10 cellular contexts compared by ENCODE assay signal in the genomic region with DNA sequence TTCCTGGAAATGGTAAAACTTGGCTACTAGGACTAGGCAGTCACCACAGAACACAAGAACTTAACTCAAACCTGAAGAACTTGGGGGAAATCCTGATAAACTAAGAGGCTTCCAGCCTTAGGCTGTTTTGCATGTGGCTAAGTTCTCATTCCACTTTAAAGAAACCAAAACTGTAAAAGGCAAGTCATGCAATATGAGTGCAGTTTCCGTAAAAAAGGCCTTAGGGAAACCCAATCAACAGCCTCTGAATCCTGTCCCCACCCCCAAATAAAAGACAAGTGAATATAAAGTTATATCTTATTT.
DNase-seq lines count a peak whose midpoint lies in the region; ATAC-seq, FAIRE-seq and TF ChIP-seq lines count a peak whose summit lies in the region.
"Had no signal": no experiment of that assay in that cellular context is flagged by ENCODE, and none has a peak within 500 bp of the region (broad histone marks: within the 10 kb centered on the region; RNA-seq: fewer than 3 reads in every experiment).

No MANE protein-coding gene starts in this region.

- H3K9me3 ChIP-seq in cardiac muscle cell (ENCODE audit: low read depth): no peaks in the 10 kb centered on the region
- no peaks in the 10 kb centered on the region for H3K9me3 ChIP-seq in heart left ventricle

- no peaks in the 10 kb centered on the region for H3K27me3 ChIP-seq in cardiac muscle cell
- H3K27me3 ChIP-seq in heart left ventricle: no peaks in the 10 kb centered on the region
- H3K27me3 ChIP-seq in KMS-11 (ENCODE audit: insufficient read depth, low read depth): no peaks in the 10 kb centered on the region; the same call in 1 of the 2 replicates

- no peaks in the 10 kb centered on the region for H3K9me3 Mint-ChIP-seq in stimulated activated naive CD8-positive, alpha-beta T cell treated with anti-CD3 and anti-CD28 coated beads, Interleukin-15, amount 100 ng/mL, for 72 hours

- peaks cover 24% of the 10 kb centered on the region for H3K4me1 Mint-ChIP-seq in stimulated activated naive CD8-positive, alpha-beta T cell treated with anti-CD3 and anti-CD28 coated beads, Interleukin-15, amount 100 ng/mL, for 72 hours

- peak overlapping the region; percentile 19 for H3K27ac ChIP-seq in cardiac muscle cell
- no peak overlapping the region for H3K27ac ChIP-seq in heart left ventricle
- no peak overlapping the region for H3K27ac ChIP-seq in KMS-11

- ATAC-seq in heart left ventricle: no peak
- peak; percentile 62 for ATAC-seq in HG02642 (IDR thresholded peaks at IDR 0.05; ENCODE audit: poor library complexity, unreplicated experiment)
- peak; percentile 88 for ATAC-seq in stimulated activated naive CD8-positive, alpha-beta T cell treated with anti-CD3 and anti-CD28 coated beads, Interleukin-15, amount 100 ng/mL, for 72 hours

- 78 to 86% (median 79%) methylated on average over 1 of the region's 1 CpG for WGBS in heart left ventricle, 4 donors

- intact Hi-C loops in heart left ventricle (cut with DNase I): loop anchor here in 8 of 10 donors (1.0 to 5.0 kb wide), 7 partner anchors 96 to 242 kb away; a partner anchor contains a TSS

- H3K4me1 ChIP-seq in cardiac muscle cell (ENCODE audit: low read depth): peaks cover 23% of the 10 kb centered on the region
- peaks cover 0 to 18% (median 4%) of the 10 kb centered on the region in 12 donors for H3K4me1 ChIP-seq in heart left ventricle
- H3K4me1 ChIP-seq in KMS-11 (ENCODE audit: low read depth, poor library complexity, severe bottlenecking): peaks cover 23% of the 10 kb centered on the region

- H3K4me2 ChIP-seq in KMS-11: peak overlapping the region; percentile 49

- no peak overlapping the region for H3K4me3 ChIP-seq in cardiac muscle cell
- no peak overlapping the region for H3K4me3 ChIP-seq in heart left ventricle
- no peak overlapping the region for H3K4me3 ChIP-seq in KMS-11 (IDR thresholded peaks at IDR 0.05; ENCODE audit: insufficient read depth, low read depth, low read length)

- H3K36me3 ChIP-seq in cardiac muscle cell (no peaks in the 10 kb centered on the region), heart left ventricle (no peaks in the 10 kb centered on the region), KMS-11 (ENCODE audit: insufficient read depth) (no peaks in the 10 kb centered on the region)

- TF ChIP-seq CTCF in cardiac muscle cell (IDR thresholded peaks at IDR 0.05; ENCODE audit: low read depth, low read length): no peak
- no peak for TF ChIP-seq CTCF in heart left ventricle (IDR thresholded peaks at IDR 0.05)
- TF ChIP-seq CTCF in KMS-11 (conservative IDR thresholded peaks at IDR 0.05; ENCODE audit: low read depth, low read length): no peak

- no peak for FAIRE-seq in urothelium cell line (lab: Jason Lieb, UNC)

- H4K20me1 ChIP-seq in KMS-11 (ENCODE audit: insufficient read depth): no peaks in the 10 kb centered on the region

- no peaks in the 10 kb centered on the region for H3K79me2 ChIP-seq in KMS-11 (ENCODE audit: insufficient read depth, low read depth)

- H3K4me3 Mint-ChIP-seq in stimulated activated naive CD8-positive, alpha-beta T cell treated with anti-CD3 and anti-CD28 coated beads, Interleukin-15, amount 100 ng/mL, for 72 hours: peak overlapping the region in 1 of 2 donors; percentile 45

- H2AFZ ChIP-seq in KMS-11 (ENCODE audit: low read depth): no peak overlapping the region

- DNase-seq in cardiac muscle cell (ENCODE audit: low read depth in 1 of 2, low spot score in 1 of 2) (no peak), heart left ventricle (no peak), urothelium cell line (ENCODE audit: low spot score) (no peak), Kasumi-1 (lab: John Stamatoyannopoulos, UW) (no peak), pons (ENCODE audit: low spot score) (no peak)
- DNase-seq in stimulated activated naive CD8-positive, alpha-beta T cell treated with anti-CD3 and anti-CD28 coated beads, Interleukin-15, amount 100 ng/mL, for 72 hours: peak in 1 of 2 donors; percentile 21
- DNase-seq: hypothalamus, NCI-H1048 had no signal

- peak overlapping the region in 1 of 2 donors; percentile 34 for H3K27ac Mint-ChIP-seq in stimulated activated naive CD8-positive, alpha-beta T cell treated with anti-CD3 and anti-CD28 coated beads, Interleukin-15, amount 100 ng/mL, for 72 hours

- TF ChIP-seq POLR2A in heart left ventricle (IDR thresholded peaks at IDR 0.05): no peak

- no peaks in the 10 kb centered on the region for H3K27me3 Mint-ChIP-seq in stimulated activated naive CD8-positive, alpha-beta T cell treated with anti-CD3 and anti-CD28 coated beads, Interleukin-15, amount 100 ng/mL, for 72 hours

- no peak overlapping the region for H3K9ac ChIP-seq in KMS-11

Comparison
In these comparisons a context has a peak if more than half of its experiments do, and no peak if none do; other contexts are left out.
1. ATAC-seq: peak in HG02642 (single experiment) and stimulated activated naive CD8-positive, alpha-beta T cell treated with anti-CD3 and anti-CD28 coated beads, Interleukin-15, amount 100 ng/mL, for 72 hours (single experiment); none in heart left ventricle (0 of 4).